ENCODE assay signal across 18 cellular contexts in genomic region chr1:245465666-245466065, GRCh38.
DNase-seq lines count a peak whose midpoint lies in the region; ATAC-seq and TF ChIP-seq lines count a peak whose summit lies in the region.
"Had no signal": no experiment of that assay in that cellular context is flagged by ENCODE, and none has a peak within 500 bp of the region (broad histone marks: within the 10 kb centered on the region; RNA-seq: fewer than 3 reads in every experiment).

No MANE protein-coding gene starts in this region.

- H3K4me1 Mint-ChIP-seq in nephron progenitor cell = peaks cover 72% of the 10 kb centered on the region

- in situ Hi-C loops in G401 (cut with HindIII; ENCODE audit: low sequenced_read_pairs) = no loop called here

- peaks cover 5% of the 10 kb centered on the region for H3K9me3 Mint-ChIP-seq in nephron progenitor cell
- H3K9me3 Mint-ChIP-seq: IgD-negative memory B cell had no signal

- peaks cover 28% of the 10 kb centered on the region for H3K36me3 Mint-ChIP-seq in nephron progenitor cell (ENCODE audit: low read depth)

- peak; percentile 70 for DNase-seq in DMS 273 (lab: John Stamatoyannopoulos, UW; ENCODE audit: unreplicated experiment)
- DNase-seq in DMS 273 treated with DMSO at 0.1 percent for 48 hours (lab: John Stamatoyannopoulos, UW) = no peak
- peak; percentile 90 for DNase-seq in G401 (ENCODE audit: low spot score)
- DNase-seq in cerebellar cortex (ENCODE audit: low spot score) = peak; percentile 84
- no peak for DNase-seq in nephron progenitor cell
- DNase-seq in left cardiac atrium = no peak
- no peak for DNase-seq in SHP77 (lab: John Stamatoyannopoulos, UW)
- DNase-seq: AML-193, GF-D8, HCEC 1CT, Karpas-422, NCI-H1694, NCI-H2081 treated with DMSO at 0.1 percent for 48 hours, NCI-H2227 treated with DMSO at 0.1 percent for 48 hours, NCI-H526 treated with DMSO at 0.1 percent for 48 hours, Peyer's patch had no signal

- peak overlapping the region; percentile 96 for H3K27ac Mint-ChIP-seq in nephron progenitor cell
- H3K27ac Mint-ChIP-seq: IgD-negative memory B cell had no signal

- H3K4me3 Mint-ChIP-seq in nephron progenitor cell = no peak overlapping the region
- H3K4me3 Mint-ChIP-seq: IgD-negative memory B cell had no signal

- no peak for ATAC-seq in HG03460 (IDR thresholded peaks at IDR 0.05; ENCODE audit: unreplicated experiment)
- no peak for ATAC-seq in left cardiac atrium

- intact Hi-C loops in left cardiac atrium (cut with DNase I) = no loop called here

- no peak for TF ChIP-seq CTCF in nephron progenitor cell (IDR thresholded peaks at IDR 0.05)

- peaks cover 9% of the 10 kb centered on the region for H3K27me3 Mint-ChIP-seq in nephron progenitor cell (ENCODE audit: low read depth, poor library complexity)
- H3K27me3 Mint-ChIP-seq: IgD-negative memory B cell had no signal

Comparison
In these comparisons a context has a peak if more than half of its experiments do, and no peak if none do; other contexts are left out.
1. DNase-seq: peak in DMS 273 (single experiment), G401 (single experiment) and cerebellar cortex (single experiment); none in DMS 273 treated with DMSO at 0.1 percent for 48 hours (single experiment), nephron progenitor cell (single experiment), left cardiac atrium (single experiment) and SHP77 (0 of 2).